In genomic region chr6:710601-711571, GRCh38 we compare ENCODE assay signal across 8 cellular contexts. TPM values are rescaled to one million over a fixed set of nuclear protein-coding genes. Genes with fewer than 3 reads are reported as not detected.
A peak's percentile ranks its signal among the peaks of the same experiment; 100 is the strongest.
DNase-seq lines count a peak whose midpoint lies in the region; ATAC-seq and TF ChIP-seq lines count a peak whose summit lies in the region.

No MANE protein-coding gene starts in this region.

- TF ChIP-seq CTCF in AG04450 (IDR thresholded peaks at IDR 0.05; ENCODE audit: low read depth, low read length) (no peak), Peyer's patch (IDR thresholded peaks at IDR 0.05) (no peak), ovary (IDR thresholded peaks at IDR 0.05) (no peak), tibial nerve (IDR thresholded peaks at IDR 0.05) (no peak)

- H3K4me3 ChIP-seq in AG04450 (ENCODE audit: low read depth, low read length) (peak overlapping the region; percentile 70), Peyer's patch (peak overlapping the region; percentile 48 to 71 (median 66)), ovary (peak overlapping the region; percentile 56), tibial nerve (peak overlapping the region; percentile 56 to 79 (median 66))

- H3K27ac Mint-ChIP-seq in activated naive CD8-positive, alpha-beta T cell, result peak overlapping the region; percentile 98

- H3K27ac ChIP-seq in AG04450 (ENCODE audit: low read depth, low read length), result peak overlapping the region; percentile 95
- peak overlapping the region; percentile 76 to 97 (median 87) for H3K27ac ChIP-seq in Peyer's patch
- H3K27ac ChIP-seq in ovary, result peak overlapping the region; percentile 42 to 91
- peak overlapping the region; percentile 86 to 96 (median 90) for H3K27ac ChIP-seq in tibial nerve

- POLR2A ChIA-PET in AG04450 (lab: Yijun Ruan, JAX), result no interaction called here

- intact Hi-C loops in head of caudate nucleus (cut with DNase I) (no loop called here), ovary (cut with DNase I) (no loop called here)

- H3K4me1 ChIP-seq in Peyer's patch (no peaks in the 10 kb centered on the region), ovary (ENCODE audit: insufficient read depth) (no peaks in the 10 kb centered on the region), tibial nerve (peaks cover 0 to 15% (median 3%) of the 10 kb centered on the region in 4 donors)

- no peaks in the 10 kb centered on the region for H3K36me3 ChIP-seq in Peyer's patch
- no peaks in the 10 kb centered on the region for H3K36me3 ChIP-seq in ovary
- no peaks in the 10 kb centered on the region for H3K36me3 ChIP-seq in tibial nerve

- CTCF ChIA-PET in AG04450 (lab: Charles Lee), result interaction anchor here (1.1 to 6.2 kb wide), 5 partner anchors 10 to 118 kb away, joined by 3 to 67 read pairs (median 4); no protein-coding TSS in a partner anchor

- no peak for DNase-seq in AG04450 (ENCODE audit: low read depth, low spot score)
- DNase-seq in Peyer's patch, result peak; percentile 62 to 76 (median 63)
- peak; percentile 21 to 87 (median 62) for DNase-seq in head of caudate nucleus
- DNase-seq in ovary, result peak; percentile 42 to 64 (median 56)
- DNase-seq in tibial nerve (ENCODE audit: low spot score in 2 of 2), result peak in 1 of 2 donors; percentile 49

- H3K9me3 Mint-ChIP-seq in activated naive CD8-positive, alpha-beta T cell (ENCODE audit: low read depth), result no peaks in the 10 kb centered on the region

- H3K9me3 ChIP-seq in AG04450 (ENCODE audit: control insufficient read depth, insufficient read depth, low read length) (no peaks in the 10 kb centered on the region), Peyer's patch (no peaks in the 10 kb centered on the region), ovary (no peaks in the 10 kb centered on the region), tibial nerve (no peaks in the 10 kb centered on the region)

- H3K4me1 Mint-ChIP-seq in activated naive CD8-positive, alpha-beta T cell (ENCODE audit: low read depth), result peaks cover 24% of the 10 kb centered on the region

- TF ChIP-seq EP300 in ovary (IDR thresholded peaks at IDR 0.05) (no peak), tibial nerve (IDR thresholded peaks at IDR 0.05) (peak in 1 of 2 donors; percentile 69)

- peaks cover 8% of the 10 kb centered on the region for H3K27me3 Mint-ChIP-seq in activated naive CD8-positive, alpha-beta T cell

- ATAC-seq in GM18870 (IDR thresholded peaks at IDR 0.05; ENCODE audit: unreplicated experiment), result peak; percentile 83
- ATAC-seq in HG03103 (IDR thresholded peaks at IDR 0.05; ENCODE audit: low read depth, unreplicated experiment), result peak; percentile 89

- WGBS in ovary, 3 donors, result 0 to 1% (median 1%) methylated on average over 52 to 55 of the region's 55 CpGs
- WGBS in tibial nerve, 2 donors, result 0 to 2% methylated on average over 40 to 55 of the region's 55 CpGs

- H3K4me3 Mint-ChIP-seq in activated naive CD8-positive, alpha-beta T cell, result peak overlapping the region; percentile 95

- H3K36me3 Mint-ChIP-seq in activated naive CD8-positive, alpha-beta T cell, result no peaks in the 10 kb centered on the region

- H3K27me3 ChIP-seq in AG04450 (ENCODE audit: control insufficient read depth, insufficient read depth, low read length), result no peaks in the 10 kb centered on the region
- H3K27me3 ChIP-seq in Peyer's patch, result no peaks in the 10 kb centered on the region
- H3K27me3 ChIP-seq in ovary, result no peaks in the 10 kb centered on the region
- no peaks in the 10 kb centered on the region for H3K27me3 ChIP-seq in tibial nerve

- TF ChIP-seq POLR2A in Peyer's patch (IDR thresholded peaks at IDR 0.05) (peak; percentile 34 to 43), ovary (IDR thresholded peaks at IDR 0.05) (peak; percentile 31), tibial nerve (IDR thresholded peaks at IDR 0.05) (peak; percentile 10 to 58)

RNA-seq across cellular contexts. Expression of gene EXOC2, which starts 17.9 kb away (rescaled TPM):
- 27.8 and 33.4 TPM in 2 replicates for polyA plus RNA-seq in AG04450 (2011; rRNA removed)
- polyA minus RNA-seq in AG04450 (2011; rRNA and poly(A)+ RNA removed), result 50.3 and 56.2 TPM in 2 replicates
- 10 to 100 TPM; 10.3 to 23.9 (median 19.1) TPM for total RNA-seq in Peyer's patch
- 10 to 100 TPM; 10.3 to 17.3 (median 14.2) TPM for total RNA-seq in ovary
- polyA plus RNA-seq in ovary, result 10 to 100 TPM in 1 of 2 donors, 1 to 10 TPM in 1; 7.5 to 15.7 TPM
- 10 to 100 TPM; 20.8 to 30.0 (median 24.1) TPM for total RNA-seq in tibial nerve

RNA-seq across cellular contexts. Expression of gene HUS1B, which starts 54.0 kb away (rescaled TPM):
- 0.10 and 0.17 TPM in 2 replicates for polyA plus RNA-seq in AG04450 (2011; rRNA removed)
- 0.46 and 1.2 TPM in 2 replicates for polyA minus RNA-seq in AG04450 (2011; rRNA and poly(A)+ RNA removed)
- 10 to 100 TPM in 1 of 4 donors, 1 to 10 TPM in 3; 3.1 to 10.7 (median 4.8) TPM for total RNA-seq in Peyer's patch
- 1 to 10 TPM in 4 of 7 donors, under 1 TPM in 3; 0.53 to 3.6 (median 1.1) TPM for total RNA-seq in ovary
- polyA plus RNA-seq in ovary, result under 1 TPM in 1 of 2 donors, not detected in 1; 0.46 TPM
- 1 to 10 TPM in 3 of 4 donors, not detected in 1; 3.3 to 8.4 (median 7.5) TPM for total RNA-seq in tibial nerve
